ENCODE assay signal across 1 cellular context in the genomic region with DNA sequence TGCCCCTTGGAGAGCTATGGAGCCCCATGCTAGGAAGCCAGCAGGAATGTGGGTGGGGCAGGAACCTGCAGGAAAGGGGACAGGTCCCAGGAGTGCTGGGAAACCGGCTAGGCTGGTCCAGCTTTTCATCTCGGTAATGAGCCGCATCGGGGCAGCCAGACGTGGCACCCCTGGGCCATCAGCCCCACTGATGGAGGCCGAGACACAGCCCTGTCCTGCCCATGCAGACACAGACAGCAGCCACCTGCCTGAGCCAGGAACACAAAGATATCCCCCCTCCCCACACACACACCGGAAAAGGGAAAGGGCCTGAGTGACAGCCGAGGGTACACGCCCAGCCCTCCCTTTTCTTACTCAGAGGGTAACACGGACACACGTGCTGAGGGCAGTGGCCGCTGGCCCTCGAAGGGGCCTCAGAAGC.
TF ChIP-seq lines count a peak whose summit lies in the region.

No MANE protein-coding gene starts in this region.

TF ChIP-seq in H1, 55 proteins besides CTCF, POLR2A, EP300 and RAD21:
- no peak for TF ChIP-seq KDM4A (IDR thresholded peaks at IDR 0.05; ENCODE audit: low read depth, low read length, severe bottlenecking)
- peak; percentile 24; the same call in 1 of the 2 replicates for TF ChIP-seq TEAD4 (IDR thresholded peaks at IDR 0.05; ENCODE audit: low read depth, low read length)
